ENCODE assay signal across 8 cellular contexts in genomic region chr1:86214605-86215004, GRCh38. TPM values are rescaled to one million over a fixed set of nuclear protein-coding genes. Genes with fewer than 3 reads are reported as not detected.
"Had no signal": no experiment of that assay in that cellular context is flagged by ENCODE, and none has a peak within 500 bp of the region (broad histone marks: within the 10 kb centered on the region; RNA-seq: fewer than 3 reads in every experiment).

No MANE protein-coding gene starts in this region.

- H2AFZ ChIP-seq: GM23248 had no signal

- H3K9ac ChIP-seq: GM23248 had no signal

- DNase-seq: GM23248, GOT3, H9, HCEC 1CT, KG1 had no signal

- H3K27ac ChIP-seq: GM23248 had no signal

- H3K4me3 ChIP-seq: GM23248 had no signal

- FAIRE-seq: H54, HTR-8/SVneo had no signal

RNA-seq across cellular contexts. Expression of gene COL24A1, which starts 58.0 kb away (rescaled TPM):
- total RNA-seq: HT-29 had no signal
